Comparison of ENCODE assay signal across 11 cellular contexts in genomic region chr5:10489810-10490426, GRCh38. TPM values are rescaled to one million over a fixed set of nuclear protein-coding genes. Genes with fewer than 3 reads are reported as not detected.
A peak's percentile ranks its signal among the peaks of the same experiment; 100 is the strongest.
DNase-seq lines count a peak whose midpoint lies in the region; ATAC-seq and TF ChIP-seq lines count a peak whose summit lies in the region.
"Had no signal": no experiment of that assay in that cellular context is flagged by ENCODE, and none has a peak within 500 bp of the region (broad histone marks: within the 10 kb centered on the region; RNA-seq: fewer than 3 reads in every experiment).

No MANE protein-coding gene starts in this region.

- no peak for TF ChIP-seq POLR2A in esophagus squamous epithelium (IDR thresholded peaks at IDR 0.05)

- H3K9me3 ChIP-seq in endodermal cell (ENCODE audit: control insufficient read depth, low read length) (peaks cover 27% of the 10 kb centered on the region), esophagus squamous epithelium (peaks cover 0 to 8% (median 4%) of the 10 kb centered on the region in 3 donors)

- intact Hi-C loops in esophagus squamous epithelium (cut with DNase I), result no loop called here

- no peak overlapping the region for H3K4me3 Mint-ChIP-seq in endodermal cell

- H3K9me3 Mint-ChIP-seq in endodermal cell, result peaks cover 21% of the 10 kb centered on the region

- H3K4me1 Mint-ChIP-seq in endodermal cell, result peaks cover 30% of the 10 kb centered on the region

- H3K9ac ChIP-seq in endodermal cell (ENCODE audit: extremely low read depth, low read length, poor library complexity, severe bottlenecking), result no peak overlapping the region

- H3K36me3 Mint-ChIP-seq in endodermal cell (ENCODE audit: low read depth), result no peaks in the 10 kb centered on the region

- no peak for DNase-seq in activated CD4-positive, CD25-positive, alpha-beta regulatory T cell treated with anti-CD3 and anti-CD28 coated beads, Interleukin-2, amount 50 U/mL, for 72 hours
- DNase-seq in NOMO-1 treated with dmso at 0.1 percent for 144 hours (lab: John Stamatoyannopoulos, UW; ENCODE audit: unreplicated experiment) (peak; percentile 96), left lobe of liver (ENCODE audit: low spot score) (no peak), endodermal cell (no peak), midbrain (lab: John Stamatoyannopoulos, UW) (no peak), esophagus squamous epithelium (lab: John Stamatoyannopoulos, UW) (no peak)
- DNase-seq: gastrocnemius medialis had no signal

- no peak overlapping the region for H3K4me3 ChIP-seq in endodermal cell (ENCODE audit: low read length)
- H3K4me3 ChIP-seq in esophagus squamous epithelium, result no peak overlapping the region
- H3K4me3 ChIP-seq: gastrocnemius medialis, SK-N-MC had no signal

- H3K27me3 Mint-ChIP-seq in endodermal cell (ENCODE audit: insufficient read depth), result peaks cover 38% of the 10 kb centered on the region

- H3K27me3 ChIP-seq in endodermal cell (ENCODE audit: control insufficient read depth, insufficient read depth, low read length, poor library complexity, severe bottlenecking) (peaks cover 34% of the 10 kb centered on the region), esophagus squamous epithelium (peaks cover 0 to 7% (median 0%) of the 10 kb centered on the region in 4 donors)
- H3K27me3 ChIP-seq: gastrocnemius medialis had no signal

- TF ChIP-seq CTCF in endodermal cell (conservative IDR thresholded peaks at IDR 0.05) (no peak), esophagus squamous epithelium (IDR thresholded peaks at IDR 0.05) (no peak)

- no peak overlapping the region for H3K27ac Mint-ChIP-seq in endodermal cell

- H3K27ac ChIP-seq in endodermal cell (ENCODE audit: low read depth, low read length), result no peak overlapping the region
- H3K27ac ChIP-seq in esophagus squamous epithelium, result no peak overlapping the region
- H3K27ac ChIP-seq: 22Rv1, gastrocnemius medialis, SK-N-MC had no signal

- peak; percentile 41 to 71 for ATAC-seq in activated CD4-positive, CD25-positive, alpha-beta regulatory T cell treated with anti-CD3 and anti-CD28 coated beads, Interleukin-2, amount 50 U/mL, for 24 hours
- peak; percentile 80 for ATAC-seq in HG02642 (IDR thresholded peaks at IDR 0.05; ENCODE audit: poor library complexity, unreplicated experiment)
- peak; percentile 31 for ATAC-seq in left lobe of liver

- 77 to 83% methylated on average over 3 to 8 of the region's 8 CpGs for WGBS in endodermal cell (ENCODE audit: insufficient coverage in 1 of 2, insufficient read length in 1 of 2), 2 experiments
- 21 to 22% methylated on average over 8 of the region's 8 CpGs for WGBS in esophagus squamous epithelium, 2 donors

- H3K4me1 ChIP-seq in endodermal cell (ENCODE audit: control insufficient read depth, insufficient read depth, low read length) (peaks cover 3% of the 10 kb centered on the region), esophagus squamous epithelium (peaks cover 0 to 9% (median 6%) of the 10 kb centered on the region in 3 donors)
- H3K4me1 ChIP-seq: gastrocnemius medialis had no signal

- no peaks in the 10 kb centered on the region for H3K36me3 ChIP-seq in endodermal cell (ENCODE audit: control insufficient read depth, insufficient read depth, low read length)
- H3K36me3 ChIP-seq in esophagus squamous epithelium, result no peaks in the 10 kb centered on the region
- H3K36me3 ChIP-seq: gastrocnemius medialis had no signal

RNA-seq across cellular contexts. Expression of gene ROPN1L, which starts 48.2 kb away (rescaled TPM):
- 0.35 TPM for total RNA-seq in left lobe of liver
- under 1 TPM in 1 of 2 donors, not detected in 1; 0.70 TPM for total RNA-seq in endodermal cell
- 0.21 TPM for polyA plus RNA-seq in endodermal cell (2013, experiment 1 of 2)
- polyA plus RNA-seq in endodermal cell (2013, experiment 2 of 2), result 0.62 TPM
- under 1 TPM in 1 of 4 donors, not detected in 3; 0.38 TPM for total RNA-seq in esophagus squamous epithelium
